Comparison of ENCODE assay signal across 1 cellular context in the genomic region with DNA sequence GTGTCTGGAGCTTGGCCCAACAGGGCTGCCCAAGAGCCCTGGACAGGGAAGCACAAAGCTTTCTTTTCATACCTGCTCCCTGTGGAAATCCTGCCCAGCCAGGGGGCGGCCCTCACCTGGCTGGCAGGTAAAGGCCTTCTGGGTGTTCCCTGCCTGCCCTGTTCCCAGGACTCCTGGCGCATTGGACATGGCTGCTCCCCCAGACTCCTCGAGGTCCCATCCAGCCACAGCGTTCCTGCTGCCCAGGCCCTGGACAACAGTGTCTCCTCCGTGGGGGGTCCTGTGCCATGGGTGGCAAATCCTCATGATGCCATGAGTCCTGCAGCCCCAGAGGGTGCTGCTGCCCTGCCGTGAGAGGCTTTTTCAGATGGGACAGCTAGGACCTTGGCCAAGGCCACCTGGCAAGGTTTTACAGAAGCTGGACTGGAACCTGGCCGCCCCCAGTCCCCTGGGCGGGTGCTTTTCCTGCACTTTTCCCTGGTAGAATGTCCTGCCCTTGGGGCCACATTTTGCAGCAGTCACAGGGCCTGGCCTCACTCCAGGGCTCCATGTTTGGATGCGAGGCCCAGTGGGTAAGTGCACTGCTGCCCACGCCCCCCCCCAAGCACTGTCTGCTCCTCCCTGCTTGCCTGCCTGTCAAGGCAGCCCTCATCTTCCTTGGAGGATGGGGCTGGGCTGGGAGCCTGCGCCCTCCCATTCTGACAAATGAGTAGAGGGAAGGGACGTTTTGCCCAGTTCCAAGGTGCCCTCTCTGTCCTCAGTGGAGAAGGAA.
TF ChIP-seq lines count a peak whose summit lies in the region.

No MANE protein-coding gene starts in this region.

TF ChIP-seq in IMR-90, 13 proteins besides CTCF, POLR2A, EP300 and RAD21:
- TF ChIP-seq FOS (IDR thresholded peaks at IDR 0.05; ENCODE audit: low read depth, low read length) (no peak), RCOR1 (IDR thresholded peaks at IDR 0.05; ENCODE audit: insufficient replicate concordance, low read length) (no peak), RFX5 (IDR thresholded peaks at IDR 0.05; ENCODE audit: low read depth, low read length) (no peak), MXI1 (IDR thresholded peaks at IDR 0.05; ENCODE audit: borderline replicate concordance, low read depth, low read length) (no peak), CHD1 (IDR thresholded peaks at IDR 0.05; ENCODE audit: low read depth, low read length) (no peak), BHLHE40 (IDR thresholded peaks at IDR 0.05; ENCODE audit: low read depth, low read length) (no peak), MAZ (IDR thresholded peaks at IDR 0.05; ENCODE audit: borderline replicate concordance, low read depth, low read length) (no peak), MAFK (IDR thresholded peaks at IDR 0.05; ENCODE audit: low read depth, low read length) (no peak), CEBPB (IDR thresholded peaks at IDR 0.05; ENCODE audit: low read depth, low read length) (no peak), USF2 (IDR thresholded peaks at IDR 0.05; ENCODE audit: low read depth, low read length) (no peak), NFE2L2 (IDR thresholded peaks at IDR 0.05; ENCODE audit: low read depth, low read length) (no peak), SMC3 (IDR thresholded peaks at IDR 0.05; ENCODE audit: low read depth, low read length) (no peak)
- TF ChIP-seq, protein P1, sequence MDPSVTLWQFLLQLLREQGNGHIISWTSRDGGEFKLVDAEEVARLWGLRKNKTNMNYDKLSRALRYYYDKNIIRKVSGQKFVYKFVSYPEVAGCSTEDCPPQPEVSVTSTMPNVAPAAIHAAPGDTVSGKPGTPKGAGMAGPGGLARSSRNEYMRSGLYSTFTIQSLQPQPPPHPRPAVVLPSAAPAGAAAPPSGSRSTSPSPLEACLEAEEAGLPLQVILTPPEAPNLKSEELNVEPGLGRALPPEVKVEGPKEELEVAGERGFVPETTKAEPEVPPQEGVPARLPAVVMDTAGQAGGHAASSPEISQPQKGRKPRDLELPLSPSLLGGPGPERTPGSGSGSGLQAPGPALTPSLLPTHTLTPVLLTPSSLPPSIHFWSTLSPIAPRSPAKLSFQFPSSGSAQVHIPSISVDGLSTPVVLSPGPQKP (IDR thresholded peaks at IDR 0.05; ENCODE audit: borderline replicate concordance, low read depth, low read length), result no peak
